8 cellular contexts compared by ENCODE assay signal in the genomic region with DNA sequence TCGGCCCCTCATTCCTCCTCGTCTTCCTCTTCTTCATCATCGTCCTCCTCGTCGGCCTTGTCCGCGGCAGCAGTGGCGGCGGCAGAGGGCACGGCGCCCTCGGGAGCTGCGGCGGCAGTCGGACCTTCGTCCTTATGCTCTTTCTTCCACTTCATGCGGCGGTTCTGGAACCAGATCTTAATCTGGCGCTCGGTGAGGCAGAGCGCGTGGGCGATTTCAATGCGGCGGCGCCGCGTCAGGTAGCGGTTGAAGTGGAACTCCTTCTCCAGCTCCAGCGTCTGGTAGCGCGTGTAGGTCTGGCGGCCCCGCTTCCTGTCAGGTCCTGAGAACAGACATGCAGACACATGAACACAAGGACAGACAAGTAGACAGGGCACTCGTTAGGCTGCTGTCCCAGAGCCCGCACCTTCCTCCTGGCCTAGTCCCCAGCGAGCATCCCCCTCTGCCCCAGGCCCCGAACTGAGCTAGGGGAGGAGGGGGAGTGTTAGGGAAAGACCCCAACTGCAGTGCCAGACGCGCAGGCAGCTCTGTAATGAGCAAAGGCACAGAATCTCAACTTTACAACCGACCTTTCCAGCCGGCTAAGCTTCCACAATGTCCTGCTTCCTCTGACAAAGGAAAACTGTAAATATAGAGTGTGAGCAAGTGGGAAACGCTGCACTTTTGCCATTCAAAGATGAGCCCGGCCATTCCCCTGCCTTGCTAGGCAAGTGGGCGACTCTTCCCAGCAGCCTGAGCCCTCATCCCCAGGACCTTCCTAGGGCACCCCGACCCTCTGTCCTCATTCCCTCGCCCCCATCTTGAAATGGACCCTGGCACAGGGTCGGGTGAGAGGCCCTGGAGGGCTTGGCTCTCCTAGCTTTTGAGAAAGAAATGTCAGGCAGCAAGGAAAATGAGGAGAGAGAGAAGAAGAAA. TPM values are rescaled to one million over a fixed set of nuclear protein-coding genes. Genes with fewer than 3 reads are reported as not detected.
DNase-seq lines count a peak whose midpoint lies in the region; ATAC-seq and TF ChIP-seq lines count a peak whose summit lies in the region.

No MANE protein-coding gene starts in this region.

- no peaks in the 10 kb centered on the region for H3K79me1 ChIP-seq in H9 (ENCODE audit: insufficient read depth, low read depth, low read length, poor library complexity, severe bottlenecking)

- H3K4me3 ChIP-seq in ascending aorta: peak overlapping the region; percentile 64 to 82

- no peak overlapping the region for H2BK15ac ChIP-seq in H9 (ENCODE audit: low read depth, low read length)

- H3K27me3 ChIP-seq in ascending aorta (no peaks in the 10 kb centered on the region), H9 (ENCODE audit: insufficient read depth, low read length) (peaks cover 99% of the 10 kb centered on the region)

- H3K9me3 Mint-ChIP-seq in natural killer cell: no peaks in the 10 kb centered on the region
- peaks cover 16 to 29% of the 10 kb centered on the region in 2 experiments for H3K9me3 Mint-ChIP-seq in H9

- no peak overlapping the region for H4K5ac ChIP-seq in H9 (ENCODE audit: insufficient read length, low read depth, low read length)

- H3T11ph ChIP-seq in H9 (ENCODE audit: low read length): no peak overlapping the region

- no peaks in the 10 kb centered on the region for H3K36me3 Mint-ChIP-seq in natural killer cell
- H3K36me3 Mint-ChIP-seq in H9 (ENCODE audit: insufficient read depth in 1 of 3, low read depth in 3 of 3): peaks cover 0 to 6% (median 0%) of the 10 kb centered on the region in 3 experiments; a peak in 3 of 7 replicates

- H3K27ac Mint-ChIP-seq in natural killer cell (peak overlapping the region in 1 of 2 donors; percentile 64), H9 (no peak overlapping the region)

- no peak overlapping the region for H2AFZ ChIP-seq in H9 (ENCODE audit: low read length)

- TF ChIP-seq CTCF in ascending aorta (IDR thresholded peaks at IDR 0.05) (no peak), natural killer cell (IDR thresholded peaks at IDR 0.05) (no peak), H9 (conservative IDR thresholded peaks at IDR 0.05) (no peak)

- H3K36me3 ChIP-seq in ascending aorta: no peaks in the 10 kb centered on the region

- peaks cover 47 to 66% of the 10 kb centered on the region in 2 donors for H3K4me1 Mint-ChIP-seq in natural killer cell
- H3K4me1 Mint-ChIP-seq in H9: peaks cover 13 to 22% of the 10 kb centered on the region in 2 experiments

- H3K4me1 ChIP-seq in ascending aorta: peaks cover 3 to 20% of the 10 kb centered on the region in 2 donors
- H3K4me1 ChIP-seq in H9 (ENCODE audit: insufficient read depth, low read length): no peaks in the 10 kb centered on the region

- H4K91ac ChIP-seq in H9 (ENCODE audit: insufficient read length, low read depth, low read length): no peak overlapping the region

- no peak overlapping the region for H3K9ac ChIP-seq in H9 (ENCODE audit: extremely low read depth, insufficient read length, low read length)

- intact Hi-C loops in ascending aorta (cut with DNase I) (loop anchor here (5.0 kb wide), 1 partner anchor 1298 kb away; no protein-coding TSS in a partner anchor), natural killer cell (cut with micrococcal nuclease) (loop anchor here (5.0 kb wide), 2 partner anchors 32 to 58 kb away; a partner anchor contains a TSS)

- H3K9me3 ChIP-seq in ascending aorta (no peaks in the 10 kb centered on the region), H9 (ENCODE audit: control insufficient read depth, low read depth, low read length) (no peaks in the 10 kb centered on the region)

- H3K4me3 Mint-ChIP-seq in natural killer cell (peak overlapping the region; percentile 83), H9 (peak overlapping the region in 1 of 2 experiments; percentile 52; a peak in 1 of 5 replicates)

- H3K4ac ChIP-seq in H9 (ENCODE audit: low read depth, low read length): no peak overlapping the region

- no CpG with 5 or more reads among the region's 48 CpGs for WGBS in H9 (ENCODE audit: extremely low coverage, insufficient read length, low lambda C conversion rate)

- peaks cover 80 to 91% of the 10 kb centered on the region in 2 donors for H3K27me3 Mint-ChIP-seq in natural killer cell (ENCODE audit: low read depth in 2 of 2)
- H3K27me3 Mint-ChIP-seq in H9 (ENCODE audit: low read depth): peaks cover 100% of the 10 kb centered on the region

- no peak overlapping the region for H2BK12ac ChIP-seq in H9 (ENCODE audit: insufficient read length, low read depth, low read length)

- no peak for ATAC-seq in natural killer cell
- ATAC-seq in HG03097 (IDR thresholded peaks at IDR 0.05; ENCODE audit: low FRiP score, unreplicated experiment): no peak
- no peak for ATAC-seq in HG02885 (IDR thresholded peaks at IDR 0.05; ENCODE audit: poor library complexity, unreplicated experiment)

- H2AK5ac ChIP-seq in H9 (ENCODE audit: insufficient read length, low read length): no peak overlapping the region

- no peak overlapping the region for H4K8ac ChIP-seq in H9 (replicated peaks; ENCODE audit: insufficient read length, low read depth, low read length)

- no peak overlapping the region for H2BK120ac ChIP-seq in H9 (ENCODE audit: low read depth, low read length, poor library complexity, severe bottlenecking)

- peak; percentile 41 for DNase-seq in stimulated activated CD4-positive, alpha-beta T cell treated with anti-CD3 and anti-CD28 coated beads, Interleukin-1b, Interleukin-23, amount 100 ng/mL, for 48 hours
- DNase-seq in stimulated activated CD4-positive, alpha-beta T cell treated with anti-CD3 and anti-CD28 coated beads, Interleukin-2, amount 100 ng/mL, for 48 hours: no peak
- DNase-seq in ascending aorta (ENCODE audit: low spot score in 2 of 2) (peak in 1 of 2 donors; percentile 64), natural killer cell (no peak), NCI-H226 (no peak), H9 (no peak)

- no peak overlapping the region; the same call in 1 of the 2 replicates for H3K14ac ChIP-seq in H9 (ENCODE audit: insufficient read depth, low read length)

- H3K18ac ChIP-seq in H9 (ENCODE audit: insufficient read length, low read depth, low read length): no peak overlapping the region

- H4K20me1 ChIP-seq in H9 (ENCODE audit: control insufficient read depth, insufficient read depth, insufficient read length): no peaks in the 10 kb centered on the region

- no peak overlapping the region for H2BK20ac ChIP-seq in H9 (ENCODE audit: low read depth, low read length, poor library complexity, severe bottlenecking)

- no peaks in the 10 kb centered on the region for H3K23me2 ChIP-seq in H9 (ENCODE audit: insufficient read length, low read depth, low read length, poor library complexity, severe bottlenecking)

- H3K56ac ChIP-seq in H9 (ENCODE audit: insufficient read length, low read depth, low read length): no peak overlapping the region

- no peak overlapping the region for H3K4me2 ChIP-seq in H9 (ENCODE audit: insufficient read depth, insufficient read length, low read length)

- H3K79me2 ChIP-seq in H9 (ENCODE audit: insufficient read depth, low read length): no peaks in the 10 kb centered on the region

- H3K27ac ChIP-seq in ascending aorta: peak overlapping the region in 1 of 2 donors; percentile 73
- no peak overlapping the region for H3K27ac ChIP-seq in H9 (ENCODE audit: insufficient read length, low read depth, low read length)

- no peak overlapping the region for H3K23ac ChIP-seq in H9 (ENCODE audit: insufficient read length, low read depth, low read length)

- H2BK5ac ChIP-seq in H9 (ENCODE audit: insufficient read length, low read length): no peak overlapping the region

RNA-seq across cellular contexts. Expression of a gene that starts 1.3 kb away (rescaled TPM):
- total RNA-seq in ascending aorta (12.0 TPM), natural killer cell (not detected), H9 (2021) (not detected in 2 replicates)

RNA-seq across cellular contexts. Expression of a gene that starts 2.8 kb away (rescaled TPM):
- total RNA-seq in ascending aorta: 14.4 TPM
- total RNA-seq in natural killer cell: under 1 TPM; 0.32 to 0.78 (median 0.35) TPM
- total RNA-seq in H9 (2021): not detected in 2 replicates

RNA-seq across cellular contexts. Expression of a gene that starts 7.6 kb away (rescaled TPM):
- total RNA-seq in ascending aorta: 15.3 TPM
- total RNA-seq in natural killer cell: under 1 TPM; 0.28 to 0.65 (median 0.43) TPM
- total RNA-seq in H9 (2021): not detected in 2 replicates

RNA-seq across cellular contexts. Expression of a gene that starts 10.2 kb away (rescaled TPM):
- total RNA-seq in ascending aorta (not detected), natural killer cell (1 to 10 TPM in 1 of 3 donors, under 1 TPM in 2; 0.39 to 4.6 (median 0.42) TPM), H9 (2021) (not detected in 2 replicates)

RNA-seq across cellular contexts. Expression of a gene that starts 11.7 kb away (rescaled TPM):
- 22.0 TPM for total RNA-seq in ascending aorta
- total RNA-seq in natural killer cell: 10 to 100 TPM in 1 of 3 donors, under 1 TPM in 2; 0.29 to 13.0 (median 0.52) TPM
- not detected in 2 replicates for total RNA-seq in H9 (2021)

Comparison
In these comparisons a context has a peak if more than half of its experiments do, and no peak if none do; other contexts are left out.
1. RNA of a gene that starts 1.3 kb away (total RNA-seq): 12.0 TPM in ascending aorta (single experiment); not detected in natural killer cell and not detected in H9; every median in the first group is over 10 times any median in the second.